In the genomic region with DNA sequence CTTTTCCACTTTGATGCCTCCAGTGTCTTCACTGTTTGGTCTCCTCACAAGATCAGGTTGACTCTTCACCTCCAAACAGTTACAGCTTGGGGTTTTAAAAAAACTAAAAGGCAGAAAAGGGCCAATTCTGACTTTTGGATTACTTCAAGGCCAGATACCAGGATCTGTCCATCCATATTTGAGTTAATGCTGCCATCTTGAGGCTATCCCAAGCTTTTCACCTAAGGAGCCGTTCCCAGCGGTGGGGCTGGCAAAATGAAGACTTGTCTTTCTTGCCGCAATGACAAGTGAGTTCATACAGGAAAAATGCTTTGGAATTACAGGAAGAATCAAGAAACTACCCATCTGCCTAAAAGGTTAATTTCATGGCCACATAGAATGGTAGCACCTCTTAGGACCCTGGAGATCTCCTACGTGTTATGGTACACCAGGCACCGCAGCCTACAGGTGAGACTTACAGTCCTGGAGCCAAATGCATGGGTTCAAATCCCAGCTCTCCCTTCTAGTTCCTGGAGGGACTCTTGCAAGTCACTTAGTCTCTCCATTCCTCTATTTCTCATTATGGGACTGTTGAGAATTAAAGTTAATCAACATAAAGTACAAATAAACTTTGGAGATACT, we compare ENCODE assay signal across 8 cellular contexts. TPM values are rescaled to one million over a fixed set of nuclear protein-coding genes. Genes with fewer than 3 reads are reported as not detected.
DNase-seq lines count a peak whose midpoint lies in the region; ATAC-seq and TF ChIP-seq lines count a peak whose summit lies in the region.

No MANE protein-coding gene starts in this region.

- TF ChIP-seq CTCF in fibroblast of pulmonary artery (IDR thresholded peaks at IDR 0.05; ENCODE audit: low read length, missing control alignments): peak; percentile 76
- TF ChIP-seq CTCF in osteoblast (IDR thresholded peaks at IDR 0.05; ENCODE audit: extremely low read depth, low read depth, low read length): peak; percentile 81

- H3K79me2 ChIP-seq in osteoblast (ENCODE audit: insufficient read depth, low read length): no peaks in the 10 kb centered on the region

- H3K27ac ChIP-seq in osteoblast (ENCODE audit: low read depth, low read length): no peak overlapping the region

- no peaks in the 10 kb centered on the region for H3K4me1 ChIP-seq in osteoblast (ENCODE audit: insufficient read depth, low read length)

- DNase-seq in COLO829 (ENCODE audit: low spot score) (peak; percentile 59), HuH-7 (ENCODE audit: low spot score) (peak; percentile 18), fibroblast of pulmonary artery (ENCODE audit: low read depth) (peak; percentile 80), osteoblast (ENCODE audit: insufficient read length, low spot score, missing footprints) (peak; percentile 70)

- no peaks in the 10 kb centered on the region for H3K27me3 ChIP-seq in osteoblast (ENCODE audit: insufficient read depth, low read length)

- peak overlapping the region; percentile 32 for H3K4me2 ChIP-seq in osteoblast (ENCODE audit: insufficient read depth, low read length)

- no peaks in the 10 kb centered on the region for H4K20me1 ChIP-seq in osteoblast (ENCODE audit: insufficient read depth, low read length)

- H3K4me3 ChIP-seq in fibroblast of pulmonary artery (replicated peaks; ENCODE audit: low read depth, low read length) (no peak overlapping the region), osteoblast (ENCODE audit: insufficient read depth, low read length) (no peak overlapping the region)

- no peak overlapping the region for H2AFZ ChIP-seq in osteoblast (ENCODE audit: low read length)

- H3K36me3 ChIP-seq in osteoblast (ENCODE audit: insufficient read depth, low read length): no peaks in the 10 kb centered on the region

- peak; percentile 77 for ATAC-seq in GM18502 (IDR thresholded peaks at IDR 0.05; ENCODE audit: poor library complexity, unreplicated experiment)
- peak; percentile 98 for ATAC-seq in SK-N-SH treated with all-trans-retinoic acid at 6 μM for 48 hours
- ATAC-seq in HG02588 (IDR thresholded peaks at IDR 0.05; ENCODE audit: unreplicated experiment): no peak
- no peak for ATAC-seq in HG03442 (IDR thresholded peaks at IDR 0.05; ENCODE audit: unreplicated experiment)

- no peaks in the 10 kb centered on the region for H3K9me3 ChIP-seq in osteoblast (ENCODE audit: low read depth, low read length)

TF ChIP-seq in SK-N-SH treated with all-trans-retinoic acid at 6 μM for 48 hours, 23 proteins besides CTCF, POLR2A, EP300 and RAD21:
- TF ChIP-seq CREB5 (CRISPR knock-in tag; IDR thresholded peaks at IDR 0.05; ENCODE audit: low read depth) (no peak), TCF4 (CRISPR knock-in tag; IDR thresholded peaks at IDR 0.05; ENCODE audit: borderline replicate concordance) (no peak), ZNF565 (CRISPR knock-in tag; conservative IDR thresholded peaks at IDR 0.05; ENCODE audit: low read depth) (no peak), ZC3H10 (CRISPR knock-in tag; IDR thresholded peaks at IDR 0.05) (no peak), PPARA (CRISPR knock-in tag; IDR thresholded peaks at IDR 0.05; ENCODE audit: borderline replicate concordance) (no peak), BACH2 (CRISPR knock-in tag; IDR thresholded peaks at IDR 0.05; ENCODE audit: borderline replicate concordance) (no peak), RARB (CRISPR knock-in tag; IDR thresholded peaks at IDR 0.05) (no peak), ISL1 (CRISPR knock-in tag; IDR thresholded peaks at IDR 0.05) (no peak), ZNF8 (CRISPR knock-in tag; IDR thresholded peaks at IDR 0.05) (no peak), ESRRG (CRISPR knock-in tag; IDR thresholded peaks at IDR 0.05) (no peak), CSDC2 (CRISPR knock-in tag; IDR thresholded peaks at IDR 0.05) (no peak), ZFP3 (CRISPR knock-in tag; IDR thresholded peaks at IDR 0.05) (no peak), ZNF70 (CRISPR knock-in tag; IDR thresholded peaks at IDR 0.05) (no peak), GLIS3 (CRISPR knock-in tag; IDR thresholded peaks at IDR 0.05) (no peak), SNAI2 (CRISPR knock-in tag; IDR thresholded peaks at IDR 0.05) (no peak)
- TF ChIP-seq, protein P1, sequence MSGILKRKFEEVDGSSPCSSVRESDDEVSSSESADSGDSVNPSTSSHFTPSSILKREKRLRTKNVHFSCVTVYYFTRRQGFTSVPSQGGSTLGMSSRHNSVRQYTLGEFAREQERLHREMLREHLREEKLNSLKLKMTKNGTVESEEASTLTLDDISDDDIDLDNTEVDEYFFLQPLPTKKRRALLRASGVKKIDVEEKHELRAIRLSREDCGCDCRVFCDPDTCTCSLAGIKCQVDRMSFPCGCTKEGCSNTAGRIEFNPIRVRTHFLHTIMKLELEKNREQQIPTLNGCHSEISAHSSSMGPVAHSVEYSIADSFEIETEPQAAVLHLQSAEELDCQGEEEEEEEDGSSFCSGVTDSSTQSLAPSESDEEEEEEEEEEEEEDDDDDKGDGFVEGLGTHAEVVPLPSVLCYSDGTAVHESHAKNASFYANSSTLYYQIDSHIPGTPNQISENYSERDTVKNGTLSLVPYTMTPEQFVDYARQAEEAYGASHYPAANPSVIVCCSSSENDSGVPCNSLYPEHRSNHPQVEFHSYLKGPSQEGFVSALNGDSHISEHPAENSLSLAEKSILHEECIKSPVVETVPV (CRISPR knock-in tag; IDR thresholded peaks at IDR 0.05): no peak

RNA-seq across cellular contexts. Expression of gene OR5B21, which starts 6.0 kb away (rescaled TPM):
- not detected in 2 replicates for total RNA-seq in osteoblast

Comparison
In these comparisons a context has a peak if more than half of its experiments do, and no peak if none do; other contexts are left out.
1. DNase-seq: peak in every context shown above with its lines; median percentile 80 in fibroblast of pulmonary artery; 70 in osteoblast; 59 in COLO829; 18 in HuH-7.
2. ATAC-seq: peak in GM18502 (single experiment) and SK-N-SH treated with all-trans-retinoic acid at 6 μM for 48 hours (single experiment); none in HG02588 (single experiment) and HG03442 (single experiment).